Comparison of ENCODE assay signal across 27 cellular contexts in genomic region chr6:131717815-131718214, GRCh38. TPM values are rescaled to one million over a fixed set of nuclear protein-coding genes. Genes with fewer than 3 reads are reported as not detected.
"Had no signal": no experiment of that assay in that cellular context is flagged by ENCODE, and none has a peak within 500 bp of the region (broad histone marks: within the 10 kb centered on the region; RNA-seq: fewer than 3 reads in every experiment).

No MANE protein-coding gene starts in this region.

- H3K27ac ChIP-seq: SK-N-MC had no signal

- DNase-seq: activated B cell treated with CpG ODN at 0.5 μM for 24 hours; activated CD4-positive, alpha-beta T cell treated with anti-CD3 and anti-CD28 coated beads for 1 hour; activated CD4-positive, alpha-beta T cell treated with anti-CD3 and anti-CD28 coated beads, Interleukin-2, amount 10 ng/mL, durations not matched to agents 24 days and 14 days; activated CD4-positive, alpha-beta T cell treated with anti-CD3 and anti-CD28 coated beads, Interleukin-2, amount 50 U/mL, for 48 hours; activated CD8-positive, alpha-beta memory T cell treated with anti-CD3 and anti-CD28 coated beads, Interleukin-2, amount 10 ng/mL, durations not matched to agents 7 days and 5 days; activated effector memory CD4-positive, alpha-beta T cell treated with Interleukin-2 at 50 U/mL for 16 hours; activated naive CD4-positive, alpha-beta T cell; activated T-cell treated with anti-CD3 and anti-CD28 coated beads, Interleukin-2, amount 50 U/mL, for 24 hours; aorta; Karpas-422; MM.1S; NCI-H1105 treated with DMSO at 0.1 percent for 48 hours; NCI-H1436 treated with DMSO at 0.1 percent for 48 hours; NCI-H2029; NCI-H446; NCI-H524; NCI-H82; NK-92 treated with Interleukin-12 subunit alpha and Interleukin-12 subunit beta, amount 100 ng/mL, for 24 hours; OCI-M1; RPMI8226; T-cell; T-helper 2 cell; T1000 had no signal

- H3K4me3 ChIP-seq: K562, SK-N-MC had no signal

RNA-seq across cellular contexts. Expression of gene CTAGE9, which starts 7.0 kb away (rescaled TPM):
- total RNA-seq: activated B cell treated with CpG ODN at 0.5 μM for 24 hours; activated CD4-positive, alpha-beta T cell treated with anti-CD3 and anti-CD28 coated beads, Interleukin-2, amount 10 ng/mL, durations not matched to agents 24 days and 14 days; activated CD8-positive, alpha-beta memory T cell treated with anti-CD3 and anti-CD28 coated beads, Interleukin-2, amount 10 ng/mL, durations not matched to agents 7 days and 5 days; activated T-helper 1 cell treated with anti-CD3 and anti-CD28 coated beads, Interleukin-12 subunit alpha, Interleukin-12 subunit beta, Interleukin-2, Interleukin-4 antibody, amounts not matched to agents 30 ng/mL and 10 ng/mL and 1 ng/mL, durations not matched to agents 14 hours and 24 hours and 36 hours; aorta; K562; Right ventricle myocardium inferior; T-cell had no signal
- polyA plus RNA-seq: aorta, K562 had no signal

RNA-seq across cellular contexts. Expression of gene OR2A4, which starts 16.6 kb away (rescaled TPM):
- total RNA-seq: activated B cell treated with CpG ODN at 0.5 μM for 24 hours; activated CD4-positive, alpha-beta T cell treated with anti-CD3 and anti-CD28 coated beads, Interleukin-2, amount 10 ng/mL, durations not matched to agents 24 days and 14 days; activated CD8-positive, alpha-beta memory T cell treated with anti-CD3 and anti-CD28 coated beads, Interleukin-2, amount 10 ng/mL, durations not matched to agents 7 days and 5 days; activated T-helper 1 cell treated with anti-CD3 and anti-CD28 coated beads, Interleukin-12 subunit alpha, Interleukin-12 subunit beta, Interleukin-2, Interleukin-4 antibody, amounts not matched to agents 30 ng/mL and 10 ng/mL and 1 ng/mL, durations not matched to agents 14 hours and 24 hours and 36 hours; aorta; K562; Right ventricle myocardium inferior; T-cell had no signal
